18 cellular contexts compared by ENCODE assay signal in the genomic region with DNA sequence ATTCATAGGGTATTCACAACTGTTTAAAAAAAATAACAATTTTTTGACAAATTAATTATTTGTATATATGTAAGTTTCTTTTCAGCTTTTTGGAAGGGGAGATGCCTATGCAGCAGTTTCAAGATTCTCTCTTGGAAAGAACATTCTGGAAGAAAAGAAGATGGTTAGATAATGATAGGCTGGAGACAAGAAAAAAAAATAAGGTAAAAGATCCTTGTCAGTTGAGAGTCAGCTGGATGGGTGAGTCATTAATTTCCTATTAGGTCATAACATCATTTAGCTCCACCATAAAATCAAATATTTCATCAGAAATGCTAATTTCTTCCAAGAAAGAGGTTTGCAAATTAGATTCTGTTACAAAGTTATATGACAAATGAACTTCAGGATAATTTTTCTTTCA.
"Had no signal": no experiment of that assay in that cellular context is flagged by ENCODE, and none has a peak within 500 bp of the region (broad histone marks: within the 10 kb centered on the region; RNA-seq: fewer than 3 reads in every experiment).

No MANE protein-coding gene starts in this region.

- H3K27ac ChIP-seq: ascending aorta, breast epithelium, heart left ventricle, testis, uterus had no signal

- H3K36me3 ChIP-seq: ascending aorta, breast epithelium, heart left ventricle, uterus had no signal

- H3K27me3 ChIP-seq: ascending aorta, breast epithelium, heart left ventricle, testis, uterus had no signal

- FAIRE-seq: islet of Langerhans had no signal

- DNase-seq: activated CD4-positive, alpha-beta T cell treated with anti-CD3 and anti-CD28 coated beads for 1 hour; activated T-cell treated with anti-CD3 and anti-CD28 coated beads, Interleukin-2, amount 50 U/mL, for 1 hour; cerebellar nuclear complex; cortex of kidney; heart left ventricle; left cardiac atrium; naive B cell; occipital lobe; posterior cingulate gyrus; stimulated activated CD4-positive, alpha-beta T cell treated with anti-CD3 and anti-CD28 coated beads, Interleukin-2, amount 100 ng/mL, for 48 hours; stimulated activated CD8-positive, alpha-beta memory T cell treated with anti-CD3 and anti-CD28 coated beads, Interleukin-4, amount 100 ng/mL, for 48 hours; stimulated activated naive B cell treated with anti-CD40 and anti-IgM and Interleukin-4, amounts not matched to agents 10 μg/mL and 1 μg/mL and 100 μg/mL, for 72 hours; T-helper 1 cell; testis; uterus had no signal

- H3K4me3 ChIP-seq: ascending aorta, breast epithelium, heart left ventricle, testis, uterus had no signal

- H3K4me1 ChIP-seq: ascending aorta, breast epithelium, testis, uterus had no signal

- H3K9me3 ChIP-seq: ascending aorta, breast epithelium, heart left ventricle, testis, uterus had no signal
